Comparison of ENCODE assay signal across 8 cellular contexts in genomic region chr3:54188176-54188791, GRCh38.
DNase-seq lines count a peak whose midpoint lies in the region; ATAC-seq, FAIRE-seq and TF ChIP-seq lines count a peak whose summit lies in the region.

No MANE protein-coding gene starts in this region.

- H3K27me3 Mint-ChIP-seq in activated T-helper 2 cell treated with anti-CD3 and anti-CD28 coated beads, Interferon-gamma antibody, Interleukin-2, Interleukin-4, amounts not matched to agents 10 μg/mL and 5 μg/mL and 100 μg/mL, durations not matched to agents 14 hours and 24 hours and 36 hours (ENCODE audit: low read depth) = no peaks in the 10 kb centered on the region

- H3K4me1 ChIP-seq in IMR-90 (ENCODE audit: control insufficient read depth, insufficient read depth, low read length) = no peaks in the 10 kb centered on the region
- H3K4me1 ChIP-seq in keratinocyte (ENCODE audit: control insufficient read depth, extremely low read depth, insufficient read depth, low read length) = no peaks in the 10 kb centered on the region
- H3K4me1 ChIP-seq in sigmoid colon = no peaks in the 10 kb centered on the region

- H2AK5ac ChIP-seq in IMR-90 (ENCODE audit: low read depth, low read length) = no peak overlapping the region

- H3K27ac ChIP-seq in IMR-90 (ENCODE audit: insufficient read depth, low read length) (no peak overlapping the region), keratinocyte (ENCODE audit: control insufficient read depth, insufficient read depth, low read length) (no peak overlapping the region), sigmoid colon (no peak overlapping the region)

- no peak overlapping the region for H3K14ac ChIP-seq in IMR-90 (replicated peaks; ENCODE audit: low read depth, low read length)

- H3K36me3 ChIP-seq in IMR-90 (ENCODE audit: control insufficient read depth, insufficient read depth, low read length) (no peaks in the 10 kb centered on the region), keratinocyte (ENCODE audit: control insufficient read depth in 2 of 2, extremely low read depth in 1 of 2, insufficient read depth in 2 of 2, low read length in 2 of 2) (no peaks in the 10 kb centered on the region), sigmoid colon (no peaks in the 10 kb centered on the region)

- H3K4me1 Mint-ChIP-seq in activated T-helper 2 cell treated with anti-CD3 and anti-CD28 coated beads, Interferon-gamma antibody, Interleukin-2, Interleukin-4, amounts not matched to agents 10 μg/mL and 5 μg/mL and 100 μg/mL, durations not matched to agents 14 hours and 24 hours and 36 hours (ENCODE audit: low read depth) = no peaks in the 10 kb centered on the region

- H3K79me1 ChIP-seq in IMR-90 (ENCODE audit: low read depth in 1 of 2, low read length in 2 of 2) = no peaks in the 10 kb centered on the region

- H2AK9ac ChIP-seq in IMR-90 (replicated peaks; ENCODE audit: low read depth, low read length, poor library complexity) = no peak overlapping the region

- TF ChIP-seq POLR2A in IMR-90 (IDR thresholded peaks at IDR 0.05; ENCODE audit: low read depth, low read length) (no peak), sigmoid colon (IDR thresholded peaks at IDR 0.05) (no peak)

- no peaks in the 10 kb centered on the region for H3K36me3 Mint-ChIP-seq in activated T-helper 2 cell treated with anti-CD3 and anti-CD28 coated beads, Interferon-gamma antibody, Interleukin-2, Interleukin-4, amounts not matched to agents 10 μg/mL and 5 μg/mL and 100 μg/mL, durations not matched to agents 14 hours and 24 hours and 36 hours (ENCODE audit: low read depth)

- H3K4me2 ChIP-seq in IMR-90 (ENCODE audit: low read depth, low read length) (no peak overlapping the region), keratinocyte (ENCODE audit: control insufficient read depth, extremely low read depth, insufficient read depth, low read depth, low read length) (no peak overlapping the region)

- 0% methylated on average over 1 of the region's 6 CpGs; no CpG with 5 or more reads in 1 of the 2 experiments for WGBS in IMR-90 (ENCODE audit: extremely low coverage in 2 of 2, insufficient read length in 1 of 2), 2 experiments
- WGBS in sigmoid colon, 2 donors = 44 to 61% methylated on average over 6 of the region's 6 CpGs

- no peak for TF ChIP-seq RAD21 in IMR-90 (IDR thresholded peaks at IDR 0.05; ENCODE audit: low read length)

- ATAC-seq in IMR-90 (ENCODE audit: low read depth) (0 out of 2 replicates have a peak, but pooled peaks have one; percentile 42), HG03520 (IDR thresholded peaks at IDR 0.05; ENCODE audit: unreplicated experiment) (no peak), GM21737 (IDR thresholded peaks at IDR 0.05; ENCODE audit: unreplicated experiment) (no peak)

- in situ Hi-C loops in IMR-90 (cut with MboI; ENCODE audit: low sequenced_read_pairs) = no loop called here

- CTCF ChIA-PET in IMR-90 (lab: Yijun Ruan, JAX) = no interaction called here

- POLR2A ChIA-PET in IMR-90 (lab: Charles Lee; ENCODE audit: unreplicated experiment) = no interaction called here

- H3K9me1 ChIP-seq in IMR-90 (ENCODE audit: insufficient read depth, low read length) (no peaks in the 10 kb centered on the region), keratinocyte (ENCODE audit: control insufficient read depth, extremely low read depth, insufficient read depth, low read length) (no peaks in the 10 kb centered on the region)

- no peak overlapping the region for H2BK5ac ChIP-seq in IMR-90 (ENCODE audit: low read depth, low read length, poor library complexity, severe bottlenecking)

- no peak overlapping the region for H2AFZ ChIP-seq in IMR-90 (replicated peaks; ENCODE audit: low read length, poor library complexity)
- H2AFZ ChIP-seq in keratinocyte (ENCODE audit: control insufficient read depth, low read length) = no peak overlapping the region

- H4K20me1 ChIP-seq in IMR-90 (ENCODE audit: insufficient read depth, low read length) (no peaks in the 10 kb centered on the region), keratinocyte (ENCODE audit: control insufficient read depth, extremely low read depth, insufficient read depth, low read length) (no peaks in the 10 kb centered on the region)

- H2BK120ac ChIP-seq in IMR-90 (ENCODE audit: low read depth, low read length) = no peak overlapping the region

- no peak for TF ChIP-seq EP300 in sigmoid colon (IDR thresholded peaks at IDR 0.05)

- no TSS peak for BruUV-seq in IMR-90 (replicated peaks; lab: Mats Ljungman, UMichigan)

- H3K9me3 Mint-ChIP-seq in activated T-helper 2 cell treated with anti-CD3 and anti-CD28 coated beads, Interferon-gamma antibody, Interleukin-2, Interleukin-4, amounts not matched to agents 10 μg/mL and 5 μg/mL and 100 μg/mL, durations not matched to agents 14 hours and 24 hours and 36 hours = peaks cover 7% of the 10 kb centered on the region

- H3K79me2 ChIP-seq in keratinocyte (ENCODE audit: control insufficient read depth, insufficient read depth, low read length) = no peaks in the 10 kb centered on the region

- H4K91ac ChIP-seq in IMR-90 (ENCODE audit: insufficient read depth, low read depth, low read length) = no peak overlapping the region

- H3K4me3 Mint-ChIP-seq in activated T-helper 2 cell treated with anti-CD3 and anti-CD28 coated beads, Interferon-gamma antibody, Interleukin-2, Interleukin-4, amounts not matched to agents 10 μg/mL and 5 μg/mL and 100 μg/mL, durations not matched to agents 14 hours and 24 hours and 36 hours (ENCODE audit: low read depth) = no peak overlapping the region

- H4K5ac ChIP-seq in IMR-90 (ENCODE audit: low read depth, low read length) = no peak overlapping the region

- H3K4ac ChIP-seq in IMR-90 (ENCODE audit: low read depth, low read length) = no peak overlapping the region

- dilution Hi-C loops in IMR-90 (cut with HindIII; ENCODE audit: low sequenced_read_pairs, unreplicated experiment) (no loop called here), keratinocyte (cut with MboI; ENCODE audit: extremely low pct_ligation_motif_present, low sequenced_read_pairs) (no loop called here)

- H4K8ac ChIP-seq in IMR-90 (ENCODE audit: low read depth in 2 of 2, low read length in 2 of 2) = no peak overlapping the region

- H3K23ac ChIP-seq in IMR-90 (ENCODE audit: low read depth, low read length) = no peak overlapping the region

- no peak overlapping the region for H3K4me3 ChIP-seq in IMR-90 (ENCODE audit: insufficient read depth, low read depth, low read length)
- H3K4me3 ChIP-seq in keratinocyte (ENCODE audit: control insufficient read depth in 2 of 3, extremely low read depth in 1 of 3, insufficient read depth in 2 of 3, low read depth in 1 of 3, low read length in 3 of 3) = no peak overlapping the region
- H3K4me3 ChIP-seq in sigmoid colon = no peak overlapping the region

- TF ChIP-seq CTCF in IMR-90 (conservative IDR thresholded peaks at IDR 0.05; ENCODE audit: low read depth, low read length) = no peak
- TF ChIP-seq CTCF in keratinocyte (optimal IDR thresholded peaks at IDR 0.05 in 1 of 3, IDR thresholded peaks at IDR 0.05 in 1 of 3, conservative IDR thresholded peaks at IDR 0.05 in 1 of 3; ENCODE audit: extremely low read depth in 1 of 3, insufficient read depth in 2 of 3, low read length in 3 of 3) = no peak
- no peak for TF ChIP-seq CTCF in sigmoid colon (IDR thresholded peaks at IDR 0.05)

- H3K9ac ChIP-seq in IMR-90 (ENCODE audit: low read depth, low read length) = no peak overlapping the region
- no peak overlapping the region for H3K9ac ChIP-seq in keratinocyte (ENCODE audit: control insufficient read depth, extremely low read depth, insufficient read depth, low read length)

- no peak overlapping the region for H2BK15ac ChIP-seq in IMR-90 (ENCODE audit: low read depth, low read length)

- no peak overlapping the region for H3K27ac Mint-ChIP-seq in activated T-helper 2 cell treated with anti-CD3 and anti-CD28 coated beads, Interferon-gamma antibody, Interleukin-2, Interleukin-4, amounts not matched to agents 10 μg/mL and 5 μg/mL and 100 μg/mL, durations not matched to agents 14 hours and 24 hours and 36 hours

- intact Hi-C loops in IMR-90 (cut with micrococcal nuclease) = no loop called here
- intact Hi-C loops in activated T-helper 2 cell treated with anti-CD3 and anti-CD28 coated beads, Interferon-gamma antibody, Interleukin-2, Interleukin-4, amounts not matched to agents 10 μg/mL and 5 μg/mL and 100 μg/mL, durations not matched to agents 14 hours and 24 hours and 36 hours (cut with micrococcal nuclease) = no loop called here
- intact Hi-C loops in sigmoid colon (cut with DNase I) = no loop called here

- H3K27me3 ChIP-seq in IMR-90 (ENCODE audit: control insufficient read depth, insufficient read depth, low read length) (no peaks in the 10 kb centered on the region), keratinocyte (ENCODE audit: control insufficient read depth, extremely low read depth, insufficient read depth, low read length) (no peaks in the 10 kb centered on the region), sigmoid colon (no peaks in the 10 kb centered on the region)

- no peak overlapping the region for H2BK20ac ChIP-seq in IMR-90 (ENCODE audit: low read depth, low read length)

- DNase-seq in EH (ENCODE audit: low read depth) (peak; percentile 56), IMR-90 (peak; percentile 34), keratinocyte (ENCODE audit: low read depth, low spot score) (peak; percentile 4), hippocampal formation (lab: John Stamatoyannopoulos, UW) (no peak), sigmoid colon (no peak)
- peak; percentile 14 for DNase-seq in activated T-helper 2 cell treated with anti-CD3 and anti-CD28 coated beads, Interferon-gamma antibody, Interleukin-2, Interleukin-4, amounts not matched to agents 10 μg/mL and 5 μg/mL and 100 μg/mL, durations not matched to agents 14 hours and 24 hours and 36 hours (ENCODE audit: low spot score)

- no peak overlapping the region for H3K18ac ChIP-seq in IMR-90 (ENCODE audit: low read depth, low read length)

- no peak overlapping the region for H3K56ac ChIP-seq in IMR-90 (ENCODE audit: extremely low read depth, insufficient read depth, low read length)

- FAIRE-seq in keratinocyte (lab: Jason Lieb, UNC) = no peak

- peaks cover 20% of the 10 kb centered on the region for H3K9me3 ChIP-seq in IMR-90 (ENCODE audit: control insufficient read depth, insufficient read depth, low read length)
- no peaks in the 10 kb centered on the region for H3K9me3 ChIP-seq in keratinocyte (ENCODE audit: control insufficient read depth, low read depth, low read length)
- no peaks in the 10 kb centered on the region for H3K9me3 ChIP-seq in sigmoid colon

TF ChIP-seq in IMR-90, 13 proteins besides CTCF, POLR2A, EP300 and RAD21:
- TF ChIP-seq CHD1 (IDR thresholded peaks at IDR 0.05; ENCODE audit: low read depth, low read length) (no peak), ELK1 (IDR thresholded peaks at IDR 0.05; ENCODE audit: borderline replicate concordance, low read depth, low read length) (no peak)

Comparison
In these comparisons a context has a peak if more than half of its experiments do, and no peak if none do; other contexts are left out.
1. DNase-seq: peak in EH (single experiment), IMR-90 (single experiment), activated T-helper 2 cell treated with anti-CD3 and anti-CD28 coated beads, Interferon-gamma antibody, Interleukin-2, Interleukin-4, amounts not matched to agents 10 μg/mL and 5 μg/mL and 100 μg/mL, durations not matched to agents 14 hours and 24 hours and 36 hours (single experiment) and keratinocyte (single experiment); none in hippocampal formation (0 of 2) and sigmoid colon (single experiment).